In the genomic region with DNA sequence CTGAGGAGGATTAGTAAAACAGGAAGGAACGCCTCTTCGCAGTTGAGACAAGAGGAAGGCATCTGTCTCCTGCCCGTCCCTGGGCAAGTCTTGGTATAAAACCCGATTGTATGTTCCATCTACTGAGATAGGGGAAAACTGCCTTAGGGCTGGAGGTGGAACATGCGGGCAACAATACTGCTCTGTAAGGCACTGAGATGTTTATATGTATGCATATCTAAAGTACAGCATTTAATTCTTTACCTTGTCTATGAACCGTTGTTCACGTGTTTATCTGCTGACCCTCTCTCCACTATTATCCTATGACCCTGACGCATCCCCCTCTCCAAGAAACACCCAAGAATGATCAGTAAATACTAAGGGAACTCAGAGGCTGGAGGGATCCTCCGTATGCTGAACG, we compare ENCODE assay signal across 8 cellular contexts. TPM values are rescaled to one million over a fixed set of nuclear protein-coding genes. Genes with fewer than 3 reads are reported as not detected.
DNase-seq lines count a peak whose midpoint lies in the region; ATAC-seq and TF ChIP-seq lines count a peak whose summit lies in the region.

No MANE protein-coding gene starts in this region.

- no peak for DNase-seq in RWPE2 (ENCODE audit: low spot score)
- DNase-seq in esophagus muscularis mucosa (ENCODE audit: extremely low spot score): no peak
- DNase-seq in gastrocnemius medialis: no peak
- no peak for DNase-seq in NCI-H2107 treated with DMSO at 0.1 percent for 48 hours (lab: John Stamatoyannopoulos, UW; ENCODE audit: unreplicated experiment)

- CTCF ChIA-PET in HEK293 (lab: Yijun Ruan, JAX): interaction anchor here (0.6 to 1.2 kb wide), 7 partner anchors 8 to 193 kb away, joined by 3 to 6 read pairs (median 4); partner anchors contain the start of gene EID2B

- TF ChIP-seq EP300 in esophagus muscularis mucosa (IDR thresholded peaks at IDR 0.05): no peak

- in situ Hi-C loops in gastrocnemius medialis (cut with MboI; ENCODE audit: low sequenced_read_pairs in 4 of 4): loop anchor here in 1 of 4 donors (5.0 kb wide), 1 partner anchor 57 kb away; no protein-coding TSS in a partner anchor

- H3K4me3 ChIP-seq in HEK293 (ENCODE audit: low read depth, low read length) (no peak overlapping the region), RWPE2 (ENCODE audit: severe bottlenecking) (peak overlapping the region; percentile 76), esophagus muscularis mucosa (peak overlapping the region; percentile 66 to 97 (median 82)), gastrocnemius medialis (peak overlapping the region; percentile 92 to 100 (median 99))

- 61% methylated on average over 10 of the region's 10 CpGs for WGBS in esophagus muscularis mucosa

- H3K4me1 ChIP-seq in HEK293 (ENCODE audit: control insufficient read depth, insufficient read depth, low read length) (peaks cover 15% of the 10 kb centered on the region), RWPE2 (ENCODE audit: insufficient read depth, poor library complexity, severe bottlenecking) (no peaks in the 10 kb centered on the region), esophagus muscularis mucosa (peaks cover 18 to 32% (median 18%) of the 10 kb centered on the region in 4 donors), gastrocnemius medialis (peaks cover 11% of the 10 kb centered on the region in 2 donors)

- no peak for TF ChIP-seq CTCF in HEK293 (tag by site-specific recombination; IDR thresholded peaks at IDR 0.05)
- no peak for TF ChIP-seq CTCF in RWPE2 (IDR thresholded peaks at IDR 0.05; ENCODE audit: poor library complexity, severe bottlenecking)
- TF ChIP-seq CTCF in esophagus muscularis mucosa (IDR thresholded peaks at IDR 0.05): no peak
- TF ChIP-seq CTCF in gastrocnemius medialis (IDR thresholded peaks at IDR 0.05 in 4 of 5, conservative IDR thresholded peaks at IDR 0.05 in 1 of 5): no peak

- no peak for TF ChIP-seq POLR2A in esophagus muscularis mucosa (IDR thresholded peaks at IDR 0.05; ENCODE audit: low read depth)
- no peak for TF ChIP-seq POLR2A in gastrocnemius medialis (IDR thresholded peaks at IDR 0.05)

- POLR2A ChIA-PET in HEK293 (lab: Yijun Ruan, JAX): interaction anchor here (0.6 to 1.6 kb wide), 24 partner anchors 8 to 1784 kb away, joined by 3 to 39 read pairs (median 6); partner anchors contain the start of genes DLL3, DYRK1B, EID2B and HNRNPUL1

- intact Hi-C loops in esophagus muscularis mucosa (cut with DNase I): no loop called here
- intact Hi-C loops in gastrocnemius medialis (cut with DNase I; ENCODE audit: low total_unique reads): loop anchor here (2.0 to 5.0 kb wide), 3 partner anchors 53 to 355 kb away; partner anchors contain the start of genes EID2B, PAK4 and SAMD4B

- H3K9me3 ChIP-seq in HEK293 (ENCODE audit: control insufficient read depth, insufficient read depth, low read depth, low read length): no peaks in the 10 kb centered on the region
- H3K9me3 ChIP-seq in RWPE2 (ENCODE audit: severe bottlenecking): no peaks in the 10 kb centered on the region
- H3K9me3 ChIP-seq in esophagus muscularis mucosa: no peaks in the 10 kb centered on the region
- no peaks in the 10 kb centered on the region for H3K9me3 ChIP-seq in gastrocnemius medialis

- peaks cover 40 to 61% of the 10 kb centered on the region in 2 experiments for H3K36me3 ChIP-seq in HEK293 (ENCODE audit: control insufficient read depth in 2 of 2, insufficient read depth in 1 of 2, low read length in 2 of 2)
- H3K36me3 ChIP-seq in RWPE2 (ENCODE audit: low read depth): peaks cover 33% of the 10 kb centered on the region
- H3K36me3 ChIP-seq in esophagus muscularis mucosa: peaks cover 19 to 47% (median 34%) of the 10 kb centered on the region in 4 donors
- H3K36me3 ChIP-seq in gastrocnemius medialis: peaks cover 0 to 30% of the 10 kb centered on the region in 2 donors

- H3K27me3 ChIP-seq in RWPE2 (ENCODE audit: insufficient read depth, poor library complexity, severe bottlenecking) (no peaks in the 10 kb centered on the region), esophagus muscularis mucosa (no peaks in the 10 kb centered on the region), gastrocnemius medialis (no peaks in the 10 kb centered on the region)

- ATAC-seq in RWPE2 (ENCODE audit: low read depth) (no peak), gastrocnemius medialis (no peak), HG02623 (IDR thresholded peaks at IDR 0.05; ENCODE audit: unreplicated experiment) (no peak), GM19397 (IDR thresholded peaks at IDR 0.05; ENCODE audit: unreplicated experiment) (no peak), HG02759 (IDR thresholded peaks at IDR 0.05; ENCODE audit: unreplicated experiment) (no peak)

- H3K27ac ChIP-seq in HEK293 (ENCODE audit: extremely low read depth, low read depth, low read length): peak overlapping the region; percentile 88
- peak overlapping the region; percentile 56 for H3K27ac ChIP-seq in RWPE2 (ENCODE audit: poor library complexity, severe bottlenecking)
- H3K27ac ChIP-seq in esophagus muscularis mucosa (replicated peaks in 1 of 4): peak overlapping the region; percentile 75 to 87 (median 81)
- peak overlapping the region; percentile 88 to 95 (median 92) for H3K27ac ChIP-seq in gastrocnemius medialis

TF ChIP-seq in HEK293, 187 proteins besides CTCF, POLR2A, EP300 and RAD21:
- TF ChIP-seq GLI2 (tag by site-specific recombination; IDR thresholded peaks at IDR 0.05; ENCODE audit: borderline replicate concordance, low read depth): no peak
- TF ChIP-seq BCL11A (tag by site-specific recombination; IDR thresholded peaks at IDR 0.05; ENCODE audit: low read depth): no peak
- no peak for TF ChIP-seq ZNF311 (tag by site-specific recombination; IDR thresholded peaks at IDR 0.05; ENCODE audit: borderline replicate concordance)
- TF ChIP-seq ZNF10 (tag by site-specific recombination; IDR thresholded peaks at IDR 0.05): no peak
- no peak for TF ChIP-seq ZNF433 (tag by site-specific recombination; IDR thresholded peaks at IDR 0.05; ENCODE audit: low read depth)
- no peak for TF ChIP-seq ZNF121 (tag by site-specific recombination; IDR thresholded peaks at IDR 0.05)
- TF ChIP-seq ZNF132 (tag by site-specific recombination; IDR thresholded peaks at IDR 0.05; ENCODE audit: borderline replicate concordance): no peak
- no peak for TF ChIP-seq HOXA7 (CRISPR knock-in tag; IDR thresholded peaks at IDR 0.05; ENCODE audit: borderline replicate concordance)
- TF ChIP-seq ZNF521 (tag by site-specific recombination; IDR thresholded peaks at IDR 0.05): no peak
- TF ChIP-seq SP7 (tag by site-specific recombination; IDR thresholded peaks at IDR 0.05): no peak
- TF ChIP-seq, protein P1, sequence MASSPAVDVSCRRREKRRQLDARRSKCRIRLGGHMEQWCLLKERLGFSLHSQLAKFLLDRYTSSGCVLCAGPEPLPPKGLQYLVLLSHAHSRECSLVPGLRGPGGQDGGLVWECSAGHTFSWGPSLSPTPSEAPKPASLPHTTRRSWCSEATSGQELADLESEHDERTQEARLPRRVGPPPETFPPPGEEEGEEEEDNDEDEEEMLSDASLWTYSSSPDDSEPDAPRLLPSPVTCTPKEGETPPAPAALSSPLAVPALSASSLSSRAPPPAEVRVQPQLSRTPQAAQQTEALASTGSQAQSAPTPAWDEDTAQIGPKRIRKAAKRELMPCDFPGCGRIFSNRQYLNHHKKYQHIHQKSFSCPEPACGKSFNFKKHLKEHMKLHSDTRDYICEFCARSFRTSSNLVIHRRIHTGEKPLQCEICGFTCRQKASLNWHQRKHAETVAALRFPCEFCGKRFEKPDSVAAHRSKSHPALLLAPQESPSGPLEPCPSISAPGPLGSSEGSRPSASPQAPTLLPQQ (tag by site-specific recombination; IDR thresholded peaks at IDR 0.05): no peak
- no peak for TF ChIP-seq ZNF391 (tag by site-specific recombination; IDR thresholded peaks at IDR 0.05; ENCODE audit: borderline replicate concordance, low read depth)
- TF ChIP-seq ZNF26 (tag by site-specific recombination; IDR thresholded peaks at IDR 0.05): no peak
- TF ChIP-seq ZBTB8A (tag by site-specific recombination; IDR thresholded peaks at IDR 0.05): no peak
- no peak for TF ChIP-seq TRIM28 (IDR thresholded peaks at IDR 0.05; ENCODE audit: borderline replicate concordance, low read length)
TF ChIP-seq in HEK293: peak in this region for 0.

RNA-seq across cellular contexts. Expression of gene TIMM50, which starts 0.7 kb away (rescaled TPM):
- total RNA-seq in esophagus muscularis mucosa (10 to 100 TPM; 36.1 to 58.0 (median 51.3) TPM), gastrocnemius medialis (10 to 100 TPM; 66.9 to 97.6 (median 85.6) TPM)

RNA-seq across cellular contexts. Expression of gene DLL3, which starts 18.8 kb away (rescaled TPM):
- total RNA-seq in esophagus muscularis mucosa (not detected), gastrocnemius medialis (not detected)

RNA-seq across cellular contexts. Expression of gene SUPT5H, which starts 34.5 kb away (rescaled TPM):
- total RNA-seq in esophagus muscularis mucosa: 100 to 1,000 TPM in 1 of 4 donors, 10 to 100 TPM in 3; 87.6 to 101 (median 91.5) TPM
- 100 to 1,000 TPM in 2 of 4 donors, 10 to 100 TPM in 2; 60.7 to 148 (median 108) TPM for total RNA-seq in gastrocnemius medialis

RNA-seq across cellular contexts. Expression of gene SELENOV, which starts 35.0 kb away (rescaled TPM):
- total RNA-seq in esophagus muscularis mucosa: not detected
- total RNA-seq in gastrocnemius medialis: not detected

RNA-seq across cellular contexts. Expression of gene RPS16, which starts 44.2 kb away (rescaled TPM):
- total RNA-seq in esophagus muscularis mucosa (1,000 to 10,000 TPM; 1,316 to 2,441 (median 1,971) TPM), gastrocnemius medialis (1,000 to 10,000 TPM; 1,066 to 1,636 (median 1,467) TPM)
